In genomic region chr10:33120275-33120674, GRCh38 we compare ENCODE assay signal across 18 cellular contexts.
A peak's percentile ranks its signal among the peaks of the same experiment; 100 is the strongest.
DNase-seq lines count a peak whose midpoint lies in the region; ATAC-seq and TF ChIP-seq lines count a peak whose summit lies in the region.
"Had no signal": no experiment of that assay in that cellular context is flagged by ENCODE, and none has a peak within 500 bp of the region (broad histone marks: within the 10 kb centered on the region; RNA-seq: fewer than 3 reads in every experiment).

No MANE protein-coding gene starts in this region.

- DNase-seq in activated CD4-positive, alpha-beta T cell treated with anti-CD3 and anti-CD28 coated beads, Interleukin-2, amount 10 ng/mL, durations not matched to agents 24 days and 14 days = no peak
- DNase-seq in activated CD4-positive, alpha-beta T cell treated with anti-CD3 and anti-CD28 coated beads, Interleukin-2, amount 50 U/mL, for 1 hour = no peak
- no peak for DNase-seq in activated naive CD8-positive, alpha-beta T cell treated with anti-CD3 and anti-CD28 coated beads for 36 hours
- no peak for DNase-seq in stimulated activated effector memory CD8-positive, alpha-beta T cell treated with anti-CD3 and anti-CD28 coated beads, Interleukin-12 subunit alpha, Interleukin-12 subunit beta, amount 100 ng/mL, for 72 hours (ENCODE audit: low spot score in 2 of 2)
- DNase-seq in adrenal gland = no peak
- no peak for DNase-seq in suprapubic skin (ENCODE audit: low spot score in 2 of 2)
- DNase-seq in Karpas-422 = no peak
- DNase-seq: head of caudate nucleus; MM.1S; NCI-H2171; NCI-H526; stimulated activated CD4-positive, alpha-beta T cell treated with anti-CD3 and anti-CD28 coated beads, Interleukin-2, amount 100 ng/mL, for 24 hours had no signal

- H3K4me3 Mint-ChIP-seq in activated CD4-positive, alpha-beta T cell treated with anti-CD3 and anti-CD28 coated beads, Interleukin-2, amount 10 ng/mL, durations not matched to agents 24 days and 14 days = no peak overlapping the region
- H3K4me3 Mint-ChIP-seq in activated naive CD8-positive, alpha-beta T cell treated with anti-CD3 and anti-CD28 coated beads for 36 hours = no peak overlapping the region
- no peak overlapping the region for H3K4me3 Mint-ChIP-seq in stimulated activated effector memory CD8-positive, alpha-beta T cell treated with anti-CD3 and anti-CD28 coated beads, Interleukin-12 subunit alpha, Interleukin-12 subunit beta, amount 100 ng/mL, for 72 hours
- H3K4me3 Mint-ChIP-seq: dendritic cell treated with granulocyte-macrophage colony-stimulating factor and Interleukin-4, amounts not matched to agents 40 ng/mL and 50 ng/mL, for 4 days; neural progenitor cell; type B pancreatic cell had no signal

- H3K9me3 Mint-ChIP-seq in activated CD4-positive, alpha-beta T cell treated with anti-CD3 and anti-CD28 coated beads, Interleukin-2, amount 10 ng/mL, durations not matched to agents 24 days and 14 days = peaks cover 11% of the 10 kb centered on the region
- peaks cover 3% of the 10 kb centered on the region for H3K9me3 Mint-ChIP-seq in activated naive CD8-positive, alpha-beta T cell treated with anti-CD3 and anti-CD28 coated beads for 36 hours
- no peaks in the 10 kb centered on the region for H3K9me3 Mint-ChIP-seq in stimulated activated effector memory CD8-positive, alpha-beta T cell treated with anti-CD3 and anti-CD28 coated beads, Interleukin-12 subunit alpha, Interleukin-12 subunit beta, amount 100 ng/mL, for 72 hours
- H3K9me3 Mint-ChIP-seq: dendritic cell treated with granulocyte-macrophage colony-stimulating factor and Interleukin-4, amounts not matched to agents 40 ng/mL and 50 ng/mL, for 4 days; neural progenitor cell; type B pancreatic cell had no signal

- peak; percentile 16 for ATAC-seq in HG02870 (IDR thresholded peaks at IDR 0.05; ENCODE audit: unreplicated experiment)
- ATAC-seq in stimulated activated effector memory CD8-positive, alpha-beta T cell treated with anti-CD3 and anti-CD28 coated beads, Interleukin-12 subunit alpha, Interleukin-12 subunit beta, amount 100 ng/mL, for 72 hours = peak; percentile 46

- no peaks in the 10 kb centered on the region for H3K36me3 ChIP-seq in adrenal gland (replicated peaks in 1 of 2)
- no peaks in the 10 kb centered on the region for H3K36me3 ChIP-seq in suprapubic skin
- H3K36me3 ChIP-seq in Karpas-422 (ENCODE audit: insufficient read depth, low read length) = no peaks in the 10 kb centered on the region
- H3K36me3 ChIP-seq: neural progenitor cell, prostate gland had no signal

- H3K4me2 ChIP-seq in Karpas-422 (ENCODE audit: low read depth, low read length, poor library complexity, severe bottlenecking) = no peak overlapping the region
- H3K4me2 ChIP-seq: neural progenitor cell had no signal

- TF ChIP-seq POLR2A in adrenal gland (IDR thresholded peaks at IDR 0.05) (no peak), suprapubic skin (IDR thresholded peaks at IDR 0.05) (no peak)

- no peaks in the 10 kb centered on the region for H3K27me3 Mint-ChIP-seq in activated CD4-positive, alpha-beta T cell treated with anti-CD3 and anti-CD28 coated beads, Interleukin-2, amount 10 ng/mL, durations not matched to agents 24 days and 14 days
- H3K27me3 Mint-ChIP-seq in activated naive CD8-positive, alpha-beta T cell treated with anti-CD3 and anti-CD28 coated beads for 36 hours = no peaks in the 10 kb centered on the region
- H3K27me3 Mint-ChIP-seq: dendritic cell treated with granulocyte-macrophage colony-stimulating factor and Interleukin-4, amounts not matched to agents 40 ng/mL and 50 ng/mL, for 4 days had no signal

- H3K4me1 Mint-ChIP-seq in activated CD4-positive, alpha-beta T cell treated with anti-CD3 and anti-CD28 coated beads, Interleukin-2, amount 10 ng/mL, durations not matched to agents 24 days and 14 days = peaks cover 50% of the 10 kb centered on the region
- H3K4me1 Mint-ChIP-seq in activated naive CD8-positive, alpha-beta T cell treated with anti-CD3 and anti-CD28 coated beads for 36 hours = peaks cover 56% of the 10 kb centered on the region
- peaks cover 77% of the 10 kb centered on the region for H3K4me1 Mint-ChIP-seq in stimulated activated effector memory CD8-positive, alpha-beta T cell treated with anti-CD3 and anti-CD28 coated beads, Interleukin-12 subunit alpha, Interleukin-12 subunit beta, amount 100 ng/mL, for 72 hours

- H4K20me1 ChIP-seq in Karpas-422 (ENCODE audit: insufficient read depth, low read depth, low read length) = no peaks in the 10 kb centered on the region

- intact Hi-C loops in activated CD4-positive, alpha-beta T cell treated with anti-CD3 and anti-CD28 coated beads, Interleukin-2, amount 10 ng/mL, durations not matched to agents 24 days and 14 days (cut with micrococcal nuclease) = loop anchor here (1.0 to 2.0 kb wide), 5 partner anchors 14 to 35 kb away; no protein-coding TSS in a partner anchor
- intact Hi-C loops in adrenal gland (cut with DNase I) = no loop called here

- H2AFZ ChIP-seq in Karpas-422 (ENCODE audit: low read length) = no peak overlapping the region
- H2AFZ ChIP-seq: neural progenitor cell had no signal

- TF ChIP-seq CTCF in adrenal gland (IDR thresholded peaks at IDR 0.05) (no peak), suprapubic skin (IDR thresholded peaks at IDR 0.05) (no peak)

- H3K9me2 ChIP-seq in Karpas-422 (replicated peaks; ENCODE audit: insufficient read depth, low read length) = no peaks in the 10 kb centered on the region

- H3K27ac Mint-ChIP-seq in activated CD4-positive, alpha-beta T cell treated with anti-CD3 and anti-CD28 coated beads, Interleukin-2, amount 10 ng/mL, durations not matched to agents 24 days and 14 days = peak overlapping the region; percentile 74
- H3K27ac Mint-ChIP-seq in activated naive CD8-positive, alpha-beta T cell treated with anti-CD3 and anti-CD28 coated beads for 36 hours = peak overlapping the region; percentile 79
- peak overlapping the region; percentile 63 for H3K27ac Mint-ChIP-seq in stimulated activated effector memory CD8-positive, alpha-beta T cell treated with anti-CD3 and anti-CD28 coated beads, Interleukin-12 subunit alpha, Interleukin-12 subunit beta, amount 100 ng/mL, for 72 hours
- H3K27ac Mint-ChIP-seq: dendritic cell treated with granulocyte-macrophage colony-stimulating factor and Interleukin-4, amounts not matched to agents 40 ng/mL and 50 ng/mL, for 4 days; neural progenitor cell; type B pancreatic cell had no signal

- H3K27ac ChIP-seq in adrenal gland = no peak overlapping the region
- H3K27ac ChIP-seq in suprapubic skin = no peak overlapping the region
- no peak overlapping the region for H3K27ac ChIP-seq in Karpas-422 (ENCODE audit: low read length)
- H3K27ac ChIP-seq: HL-60, neural progenitor cell, prostate gland had no signal

- TF ChIP-seq EP300 in suprapubic skin (IDR thresholded peaks at IDR 0.05) = no peak

- 84 to 88% (median 87%) methylated on average over 3 of the region's 3 CpGs for WGBS in adrenal gland, 4 donors
- 89% methylated on average over 3 of the region's 3 CpGs for WGBS in suprapubic skin

- no peak overlapping the region for H3K4me3 ChIP-seq in adrenal gland
- no peak overlapping the region for H3K4me3 ChIP-seq in suprapubic skin
- no peak overlapping the region for H3K4me3 ChIP-seq in Karpas-422 (ENCODE audit: low read length)
- H3K4me3 ChIP-seq: neural progenitor cell, prostate gland had no signal

- H3K79me2 ChIP-seq in Karpas-422 (ENCODE audit: low read length) = no peaks in the 10 kb centered on the region

- peaks cover 0 to 3% of the 10 kb centered on the region in 2 donors for H3K4me1 ChIP-seq in adrenal gland (replicated peaks in 1 of 2)
- H3K4me1 ChIP-seq in suprapubic skin = peaks cover 10% of the 10 kb centered on the region
- H3K4me1 ChIP-seq in Karpas-422 (ENCODE audit: low read length) = peaks cover 8% of the 10 kb centered on the region
- H3K4me1 ChIP-seq: neural progenitor cell, prostate gland had no signal

- H3K9ac ChIP-seq in Karpas-422 (ENCODE audit: low read length) = no peak overlapping the region
- H3K9ac ChIP-seq: neural progenitor cell had no signal

- H3K27me3 ChIP-seq in adrenal gland = no peaks in the 10 kb centered on the region
- no peaks in the 10 kb centered on the region for H3K27me3 ChIP-seq in suprapubic skin
- no peaks in the 10 kb centered on the region for H3K27me3 ChIP-seq in Karpas-422 (ENCODE audit: low read length)
- H3K27me3 ChIP-seq: neural progenitor cell had no signal

- no peaks in the 10 kb centered on the region for H3K9me3 ChIP-seq in adrenal gland (replicated peaks in 1 of 3)
- no peaks in the 10 kb centered on the region for H3K9me3 ChIP-seq in suprapubic skin
- no peaks in the 10 kb centered on the region for H3K9me3 ChIP-seq in Karpas-422 (ENCODE audit: low read length)
- H3K9me3 ChIP-seq: prostate gland had no signal

- peaks cover 2% of the 10 kb centered on the region for H3K36me3 Mint-ChIP-seq in activated CD4-positive, alpha-beta T cell treated with anti-CD3 and anti-CD28 coated beads, Interleukin-2, amount 10 ng/mL, durations not matched to agents 24 days and 14 days (ENCODE audit: low read depth)
- H3K36me3 Mint-ChIP-seq in activated naive CD8-positive, alpha-beta T cell treated with anti-CD3 and anti-CD28 coated beads for 36 hours = no peaks in the 10 kb centered on the region
- peaks cover 11% of the 10 kb centered on the region for H3K36me3 Mint-ChIP-seq in stimulated activated effector memory CD8-positive, alpha-beta T cell treated with anti-CD3 and anti-CD28 coated beads, Interleukin-12 subunit alpha, Interleukin-12 subunit beta, amount 100 ng/mL, for 72 hours
- H3K36me3 Mint-ChIP-seq: neural progenitor cell, type B pancreatic cell had no signal
